In genomic region chr15:39530446-39531342, GRCh38 we compare ENCODE assay signal across 14 cellular contexts. TPM values are rescaled to one million over a fixed set of nuclear protein-coding genes. Genes with fewer than 3 reads are reported as not detected.
DNase-seq lines count a peak whose midpoint lies in the region; ATAC-seq, FAIRE-seq and TF ChIP-seq lines count a peak whose summit lies in the region.
"Had no signal": no experiment of that assay in that cellular context is flagged by ENCODE, and none has a peak within 500 bp of the region (broad histone marks: within the 10 kb centered on the region; RNA-seq: fewer than 3 reads in every experiment).

No MANE protein-coding gene starts in this region.

- no peak overlapping the region for H2BK120ac ChIP-seq in H1 (replicated peaks; ENCODE audit: low read depth, low read length)

- H3K9ac ChIP-seq in HUES64 (ENCODE audit: low read depth, low read length) (no peak overlapping the region), H1 (replicated peaks in 1 of 4; ENCODE audit: extremely low read depth in 1 of 4, low read depth in 3 of 4, low read length in 3 of 4) (no peak overlapping the region; a peak in 2 of 7 replicates)

- no peaks in the 10 kb centered on the region for H3K23me2 ChIP-seq in H1 (ENCODE audit: low read depth, low read length)

- peak overlapping the region in 2 of 3 experiments; percentile 8 to 20 for H3K27ac Mint-ChIP-seq in nephron
- H3K27ac Mint-ChIP-seq: activated CD8-positive, alpha-beta memory T cell treated with anti-CD3 and anti-CD28 coated beads, Interleukin-2, amount 10 ng/mL, durations not matched to agents 7 days and 5 days; activated naive CD4-positive, alpha-beta T cell treated with anti-CD3 and anti-CD28 coated beads for 36 hours had no signal

- peak overlapping the region; percentile 25 to 31; a peak in 3 of 4 replicates for H3K4me2 ChIP-seq in H1 (ENCODE audit: insufficient read depth in 1 of 2, low read depth in 2 of 2, low read length in 2 of 2)
- H3K4me2 ChIP-seq: smooth muscle cell had no signal

- POLR2A ChIA-PET in H1 (lab: Charles Lee; ENCODE audit: partially characterized antibody) = interaction anchor here (2.5 kb wide), 1 partner anchor 51 kb away, joined by 14 read pairs; the partner anchor contains the start of gene THBS1

- 74% methylated on average over 6 of the region's 7 CpGs for WGBS in HUES64
- WGBS in H1 (ENCODE audit: extremely low coverage in 1 of 2, insufficient coverage in 1 of 2, insufficient read length in 1 of 2, insufficient replicate concordance in 2 of 2, low coverage in 1 of 2, low lambda C conversion rate in 2 of 2, missing lambda C conversion rate in 1 of 2), 2 experiments = 63% methylated on average over 7 of the region's 7 CpGs; no CpG with 5 or more reads in 1 of the 2 experiments

- no peak overlapping the region for H4K5ac ChIP-seq in H1 (ENCODE audit: insufficient read length, low read depth, low read length)

- peak overlapping the region; percentile 57; the same call in 1 of the 2 replicates for H2BK5ac ChIP-seq in H1 (ENCODE audit: low read depth, low read length)

- H3K4me1 ChIP-seq in HUES64 (ENCODE audit: insufficient read depth, low read length) (peaks cover 6% of the 10 kb centered on the region; the same call in 1 of the 2 replicates), H1 (replicated peaks in 1 of 4; ENCODE audit: control insufficient read depth in 3 of 4, insufficient read depth in 4 of 4, low read length in 3 of 4) (peaks cover 0 to 7% (median 3%) of the 10 kb centered on the region in 4 experiments; a peak in 4 of 7 replicates)

- H3K4me3 Mint-ChIP-seq in nephron = no peak overlapping the region
- H3K4me3 Mint-ChIP-seq: activated CD8-positive, alpha-beta memory T cell treated with anti-CD3 and anti-CD28 coated beads, Interleukin-2, amount 10 ng/mL, durations not matched to agents 7 days and 5 days; activated naive CD4-positive, alpha-beta T cell treated with anti-CD3 and anti-CD28 coated beads for 36 hours had no signal

- no peak overlapping the region for H3K56ac ChIP-seq in H1 (replicated peaks; ENCODE audit: insufficient read length, low read depth, low read length)

- DNase-seq in EH (ENCODE audit: low read depth) (peak; percentile 91), H1 (ENCODE audit: low read depth in 1 of 2, low spot score in 2 of 2) (peak in 1 of 2 experiments; percentile 5), NCI-H2029 (lab: John Stamatoyannopoulos, UW) (no peak), NCI-H1417 (lab: John Stamatoyannopoulos, UW) (no peak)
- DNase-seq: activated CD8-positive, alpha-beta memory T cell treated with anti-CD3 and anti-CD28 coated beads, Interleukin-2, amount 10 ng/mL, durations not matched to agents 7 days and 5 days; activated naive CD4-positive, alpha-beta T cell treated with anti-CD3 and anti-CD28 coated beads for 36 hours; central memory CD4-positive, alpha-beta T cell; nucleus accumbens; WERI-Rb-1 had no signal

- no peak overlapping the region for H3K14ac ChIP-seq in H1 (ENCODE audit: insufficient read length)

- H3K9me3 ChIP-seq in HUES64 (ENCODE audit: insufficient read depth, low read depth, low read length) = no peaks in the 10 kb centered on the region
- 0 out of 4 replicates have a peak, but pooled peaks cover 0 to 4% of the 10 kb centered on the region in 2 experiments for H3K9me3 ChIP-seq in H1 (ENCODE audit: insufficient read depth in 2 of 2, low read depth in 1 of 2, low read length in 1 of 2)

- peak overlapping the region; percentile 62 for H2BK20ac ChIP-seq in H1 (ENCODE audit: low read length)

- no peaks in the 10 kb centered on the region for H3K9me3 Mint-ChIP-seq in nephron
- H3K9me3 Mint-ChIP-seq: activated naive CD4-positive, alpha-beta T cell treated with anti-CD3 and anti-CD28 coated beads for 36 hours had no signal

- no peak for ATAC-seq in HG03097 (IDR thresholded peaks at IDR 0.05; ENCODE audit: low FRiP score, unreplicated experiment)
- ATAC-seq: activated CD8-positive, alpha-beta memory T cell treated with anti-CD3 and anti-CD28 coated beads, Interleukin-2, amount 10 ng/mL, durations not matched to agents 7 days and 5 days; HepG2 had no signal

- peak overlapping the region; percentile 2; the same call in 1 of the 2 replicates for H3K27ac ChIP-seq in HUES64 (ENCODE audit: low read depth, low read length)
- H3K27ac ChIP-seq in H1 (ENCODE audit: low read depth, low read length) = no peak overlapping the region
- H3K27ac ChIP-seq: WERI-Rb-1 had no signal

- peak; percentile 81 for FAIRE-seq in H1 (lab: Jason Lieb, UNC)
- FAIRE-seq: HepG2 had no signal

- H3K18ac ChIP-seq in H1 (ENCODE audit: extremely low read depth, low read length) = peak overlapping the region; percentile 55

- no peak for TF ChIP-seq RAD21 in H1 (IDR thresholded peaks at IDR 0.05 in 1 of 2, conservative IDR thresholded peaks at IDR 0.05 in 1 of 2; ENCODE audit: low read depth in 2 of 2, low read length in 2 of 2)

- H2AFZ ChIP-seq in H1 (ENCODE audit: low read length) = peak overlapping the region; percentile 80

- H3K79me2 ChIP-seq in H1 (ENCODE audit: control insufficient read depth in 1 of 2, insufficient read depth in 2 of 2, low read length in 2 of 2) = no peaks in the 10 kb centered on the region

- H2BK15ac ChIP-seq in H1 (ENCODE audit: low read length) = peak overlapping the region; percentile 36

- peaks cover 5% of the 10 kb centered on the region for H3K4me1 Mint-ChIP-seq in nephron
- H3K4me1 Mint-ChIP-seq: activated CD8-positive, alpha-beta memory T cell treated with anti-CD3 and anti-CD28 coated beads, Interleukin-2, amount 10 ng/mL, durations not matched to agents 7 days and 5 days had no signal

- no peaks in the 10 kb centered on the region for H4K20me1 ChIP-seq in H1 (replicated peaks in 1 of 2; ENCODE audit: control insufficient read depth in 1 of 2, insufficient read depth in 2 of 2, low read length in 2 of 2)

- no peaks in the 10 kb centered on the region for H3K27me3 Mint-ChIP-seq in nephron (ENCODE audit: low read depth)

- no peak overlapping the region for H3K4me3 ChIP-seq in HUES64 (ENCODE audit: low read length)
- H3K4me3 ChIP-seq in H1 (ENCODE audit: extremely low read depth in 1 of 4, insufficient read depth in 2 of 4, low read depth in 3 of 4, low read length in 4 of 4) = no peak overlapping the region; a peak in 1 of 8 replicates
- H3K4me3 ChIP-seq: smooth muscle cell had no signal

- H3K4ac ChIP-seq in H1 (replicated peaks; ENCODE audit: insufficient read length, low read depth, low read length) = no peak overlapping the region

- H3K27me3 ChIP-seq in HUES64 (ENCODE audit: insufficient read depth, low read length) (no peaks in the 10 kb centered on the region), H1 (replicated peaks in 1 of 4; ENCODE audit: control insufficient read depth in 3 of 4, extremely low read depth in 1 of 4, insufficient read depth in 3 of 4, low read length in 3 of 4) (peaks cover 0 to 2% (median 0%) of the 10 kb centered on the region in 4 experiments; a peak in 1 of 7 replicates)

- H3K79me1 ChIP-seq in H1 (ENCODE audit: low read depth, low read length) = no peaks in the 10 kb centered on the region

- CTCF ChIA-PET in H1 (lab: Charles Lee; ENCODE audit: partially characterized antibody) = interaction anchor here (0.7 to 4.1 kb wide), 9 partner anchors 10 to 358 kb away, joined by 3 to 18 read pairs (median 5); partner anchors contain the start of gene THBS1

- H3K36me3 ChIP-seq in HUES64 (ENCODE audit: insufficient read depth, low read length) (no peaks in the 10 kb centered on the region), H1 (ENCODE audit: control insufficient read depth in 2 of 4, insufficient read depth in 4 of 4, low read length in 3 of 4) (no peaks in the 10 kb centered on the region)
- H3K36me3 ChIP-seq: WERI-Rb-1 had no signal

- H4K91ac ChIP-seq in H1 (replicated peaks; ENCODE audit: insufficient read length, low read length) = no peak overlapping the region

- 0 out of 3 replicates have a peak, but pooled peaks of 1 of the 2 experiments have one; percentile 23 for TF ChIP-seq POLR2A in H1 (IDR thresholded peaks at IDR 0.05; ENCODE audit: control extremely low read depth in 1 of 2, low read depth in 2 of 2, low read length in 2 of 2)

- TF ChIP-seq CTCF in H1 (IDR thresholded peaks at IDR 0.05; ENCODE audit: control extremely low read depth in 1 of 3, insufficient read depth in 1 of 3, low read depth in 1 of 3, low read length in 3 of 3) (no peak), nephron (IDR thresholded peaks at IDR 0.05; ENCODE audit: unreplicated experiment in 3 of 3) (no peak)

- peak overlapping the region; percentile 94 for H2BK12ac ChIP-seq in H1 (ENCODE audit: low read depth, low read length)

- no peak overlapping the region for H4K8ac ChIP-seq in H1 (ENCODE audit: extremely low read depth, insufficient read depth, low read length)

- no peaks in the 10 kb centered on the region for H3K36me3 Mint-ChIP-seq in nephron (ENCODE audit: low read depth)
- H3K36me3 Mint-ChIP-seq: activated CD8-positive, alpha-beta memory T cell treated with anti-CD3 and anti-CD28 coated beads, Interleukin-2, amount 10 ng/mL, durations not matched to agents 7 days and 5 days had no signal

- no peak overlapping the region for H2AK5ac ChIP-seq in H1 (ENCODE audit: low read depth, low read length)

- H3K23ac ChIP-seq in H1 (ENCODE audit: insufficient read length) = no peak overlapping the region

- TF ChIP-seq EP300 in H1 (IDR thresholded peaks at IDR 0.05; ENCODE audit: borderline replicate concordance in 1 of 2, low read depth in 2 of 2, low read length in 2 of 2) = no peak

TF ChIP-seq in H1, 55 proteins besides CTCF, POLR2A, EP300 and RAD21 (continues in another document):
- 0 out of 2 replicates have a peak, but pooled peaks have one; percentile 13 for TF ChIP-seq TAF1 (IDR thresholded peaks at IDR 0.05; ENCODE audit: low read depth, low read length)
- peak; percentile 92 for TF ChIP-seq MAX (IDR thresholded peaks at IDR 0.05)
- TF ChIP-seq NANOG (IDR thresholded peaks at IDR 0.05; ENCODE audit: insufficient read depth, low read depth, low read length, poor library complexity, severe bottlenecking) = peak; percentile 48
- no peak for TF ChIP-seq CHD2 (IDR thresholded peaks at IDR 0.05; ENCODE audit: low read length)
- TF ChIP-seq ZNF274 (IDR thresholded peaks at IDR 0.05; ENCODE audit: borderline replicate concordance, extremely low read depth, low read length) = no peak

RNA-seq across cellular contexts. Expression of gene THBS1, which starts 50.2 kb away (rescaled TPM):
- polyA plus RNA-seq in HUES64 (2013, experiment 1 of 2) = 13.5 TPM
- polyA plus RNA-seq in HUES64 (2013, experiment 2 of 2) = 11.3 TPM
- 63.3 and 66.7 TPM in 2 replicates for total RNA-seq in H1 (2021; fragmentation: NEBNext Ultra II Directional; extraction: Animal tissue kit (Norgen Biotek cat#: 25700))
- polyA plus RNA-seq in H1 (2011; rRNA removed) = 10.3 and 21.7 TPM in 2 replicates
- polyA plus RNA-seq in H1 (2011; cell fraction: cytosol; rRNA removed) = 10.6 TPM
- 92.0 TPM for polyA plus RNA-seq in H1 (2011; cell fraction: nucleus; rRNA removed)
- 14.3 to 28.9 TPM (median 22.0 TPM) in 4 replicates for polyA plus RNA-seq in H1 (2012, experiment 1 of 2)
- polyA plus RNA-seq in H1 (2012, experiment 2 of 2) = 1.6 TPM
- 19.2 TPM for polyA plus RNA-seq in H1 (2013, experiment 1 of 2)
- polyA plus RNA-seq in H1 (2013, experiment 2 of 2) = 20.2 TPM
- 87.9 and 131 TPM in 2 replicates for polyA minus RNA-seq in H1 (2011; rRNA and poly(A)+ RNA removed)
- 100 TPM for polyA minus RNA-seq in H1 (2011; cell fraction: cytosol; rRNA and poly(A)+ RNA removed)
- 293 TPM for polyA minus RNA-seq in H1 (2011; cell fraction: nucleus; rRNA and poly(A)+ RNA removed)
